ENCODE assay signal across 23 cellular contexts in genomic region chr6:86629123-86629522, GRCh38.
DNase-seq lines count a peak whose midpoint lies in the region; ATAC-seq, FAIRE-seq and TF ChIP-seq lines count a peak whose summit lies in the region.
"Had no signal": no experiment of that assay in that cellular context is flagged by ENCODE, and none has a peak within 500 bp of the region (broad histone marks: within the 10 kb centered on the region; RNA-seq: fewer than 3 reads in every experiment).

No MANE protein-coding gene starts in this region.

- H3K4me3 ChIP-seq in HCT116 (replicated peaks in 1 of 2; ENCODE audit: low read depth in 1 of 2, low read length in 2 of 2) = no peak overlapping the region
- H3K4me3 ChIP-seq: A549; BLaER1 treated with 17β-estradiol and CSF1 and Interleukin-3, amounts not matched to agents 10 nM and 100 nM had no signal

- peak overlapping the region; percentile 65 for H3K27ac Mint-ChIP-seq in activated naive CD4-positive, alpha-beta T cell treated with anti-CD3 and anti-CD28 coated beads, Interleukin-2, amount 50 U/mL, for 24 hours
- no peak overlapping the region for H3K27ac Mint-ChIP-seq in activated naive CD4-positive, alpha-beta T cell treated with anti-CD3 and anti-CD28 coated beads, Interleukin-2, amount 50 U/mL, for 72 hours
- H3K27ac Mint-ChIP-seq in activated CD4-positive, alpha-beta memory T cell treated with anti-CD3 and anti-CD28 coated beads for 36 hours = no peak overlapping the region
- H3K27ac Mint-ChIP-seq: B cell; CD4-positive, alpha-beta T cell; CD8-positive, alpha-beta T cell had no signal

- H3K4me2 ChIP-seq in HCT116 (ENCODE audit: low read length) = no peak overlapping the region
- H3K4me2 ChIP-seq: A549; BLaER1 treated with 17β-estradiol and CSF1 and Interleukin-3, amounts not matched to agents 10 nM and 100 nM had no signal

- TF ChIP-seq EP300 in Ishikawa (IDR thresholded peaks at IDR 0.05; ENCODE audit: borderline replicate concordance) = no peak

- no peak overlapping the region for H3K4me3 Mint-ChIP-seq in activated naive CD4-positive, alpha-beta T cell treated with anti-CD3 and anti-CD28 coated beads, Interleukin-2, amount 50 U/mL, for 24 hours
- no peak overlapping the region for H3K4me3 Mint-ChIP-seq in activated CD4-positive, alpha-beta memory T cell treated with anti-CD3 and anti-CD28 coated beads for 36 hours
- H3K4me3 Mint-ChIP-seq: B cell; CD4-positive, alpha-beta T cell; CD8-positive, alpha-beta T cell had no signal

- H3K4me1 ChIP-seq in HCT116 (ENCODE audit: control insufficient read depth in 1 of 2, insufficient read depth in 2 of 2, low read length in 2 of 2) = no peaks in the 10 kb centered on the region
- H3K4me1 ChIP-seq: A549; BLaER1 treated with 17β-estradiol and CSF1 and Interleukin-3, amounts not matched to agents 10 nM and 100 nM; Caco-2 had no signal

- H3K9ac ChIP-seq in HCT116 (ENCODE audit: low read length) = no peak overlapping the region
- H3K9ac ChIP-seq: BLaER1 treated with 17β-estradiol and CSF1 and Interleukin-3, amounts not matched to agents 10 nM and 100 nM had no signal

- DNase-seq in activated naive CD4-positive, alpha-beta T cell treated with anti-CD3 and anti-CD28 coated beads, Interleukin-2, amount 50 U/mL, for 72 hours (ENCODE audit: low spot score in 2 of 2) = no peak
- DNase-seq in HCT116 (ENCODE audit: low read depth, low spot score) (no peak), GM12891 (ENCODE audit: insufficient read length, low spot score) (no peak)
- no peak for DNase-seq in stimulated activated CD4-positive, alpha-beta T cell treated with anti-CD3 and anti-CD28 coated beads, Interleukin-2, amount 100 ng/mL, for 24 hours
- no peak for DNase-seq in activated CD4-positive, alpha-beta memory T cell treated with anti-CD3 and anti-CD28 coated beads for 36 hours
- DNase-seq: AML-193; Caco-2; Calu3; CD4-positive, alpha-beta T cell; CD8-positive, alpha-beta T cell; DMS79 treated with DMSO at 0.1 percent for 48 hours; GF-D8 had no signal

- ATAC-seq in activated naive CD4-positive, alpha-beta T cell treated with anti-CD3 and anti-CD28 coated beads, Interleukin-2, amount 50 U/mL, for 72 hours = no peak
- ATAC-seq in HCT116 = no peak
- ATAC-seq: A549; CD8-positive, alpha-beta T cell had no signal

- TF ChIP-seq RAD21 in HCT116 (IDR thresholded peaks at IDR 0.05; ENCODE audit: low read depth) (no peak), Ishikawa (IDR thresholded peaks at IDR 0.05; ENCODE audit: low read depth) (no peak)

- TF ChIP-seq POLR2A in HCT116 (IDR thresholded peaks at IDR 0.05; ENCODE audit: borderline replicate concordance, extremely low read depth, insufficient read depth, insufficient read length) (no peak), GM12891 (IDR thresholded peaks at IDR 0.05; ENCODE audit: low read depth, low read length) (no peak)

- H3K36me3 Mint-ChIP-seq in activated naive CD4-positive, alpha-beta T cell treated with anti-CD3 and anti-CD28 coated beads, Interleukin-2, amount 50 U/mL, for 24 hours = no peaks in the 10 kb centered on the region
- H3K36me3 Mint-ChIP-seq in activated naive CD4-positive, alpha-beta T cell treated with anti-CD3 and anti-CD28 coated beads, Interleukin-2, amount 50 U/mL, for 72 hours = no peaks in the 10 kb centered on the region
- no peaks in the 10 kb centered on the region for H3K36me3 Mint-ChIP-seq in activated CD4-positive, alpha-beta memory T cell treated with anti-CD3 and anti-CD28 coated beads for 36 hours
- H3K36me3 Mint-ChIP-seq: CD8-positive, alpha-beta T cell had no signal

- no peak for FAIRE-seq in GM12891 (lab: Jason Lieb, UNC)
- FAIRE-seq: A549, D721Med, G401.6, GM12892, GM18507 had no signal

- RAD21 ChIA-PET in HCT116 (lab: Charles Lee; ENCODE audit: low non-redundant PET in 1 of 2, low total read pairs in 2 of 2, uncharacterized antibody in 2 of 2, unreplicated experiment in 2 of 2) = no interaction called here

- no peaks in the 10 kb centered on the region for H3K36me3 ChIP-seq in HCT116 (ENCODE audit: control insufficient read depth in 1 of 2, insufficient read depth in 2 of 2, low read length in 2 of 2)
- H3K36me3 ChIP-seq: BLaER1 treated with 17β-estradiol and CSF1 and Interleukin-3, amounts not matched to agents 10 nM and 100 nM had no signal

- no peaks in the 10 kb centered on the region for H3K27me3 ChIP-seq in HCT116 (ENCODE audit: insufficient read depth, low read length)
- H3K27me3 ChIP-seq: BLaER1 treated with 17β-estradiol and CSF1 and Interleukin-3, amounts not matched to agents 10 nM and 100 nM had no signal

- no peaks in the 10 kb centered on the region for H4K20me1 ChIP-seq in HCT116 (ENCODE audit: insufficient read depth)
- H4K20me1 ChIP-seq: BLaER1 treated with 17β-estradiol and CSF1 and Interleukin-3, amounts not matched to agents 10 nM and 100 nM had no signal

- POLR2A ChIA-PET in HCT116 (lab: Charles Lee) = no interaction called here
- POLR2A ChIA-PET in activated CD4-positive, alpha-beta memory T cell treated with anti-CD3 and anti-CD28 coated beads for 36 hours (lab: Charles Lee) = no interaction called here

- intact Hi-C loops in HCT116 (cut with micrococcal nuclease) = no loop called here
- intact Hi-C loops in activated CD4-positive, alpha-beta memory T cell treated with anti-CD3 and anti-CD28 coated beads for 36 hours (cut with micrococcal nuclease) = no loop called here

- no peaks in the 10 kb centered on the region for H3K9me3 ChIP-seq in HCT116 (ENCODE audit: control insufficient read depth in 1 of 2, insufficient read depth in 1 of 2, low read depth in 1 of 2, low read length in 2 of 2)
- H3K9me3 ChIP-seq: A549; BLaER1 treated with 17β-estradiol and CSF1 and Interleukin-3, amounts not matched to agents 10 nM and 100 nM; Caco-2 had no signal

- CTCF ChIA-PET in HCT116 (lab: Charles Lee) = no interaction called here
- CTCF ChIA-PET in activated CD4-positive, alpha-beta memory T cell treated with anti-CD3 and anti-CD28 coated beads for 36 hours (lab: Charles Lee) = no interaction called here

- no peaks in the 10 kb centered on the region for H3K9me2 ChIP-seq in HCT116 (ENCODE audit: insufficient read depth)

- no peak overlapping the region for H3K27ac ChIP-seq in HCT116 (ENCODE audit: low read depth, low read length)
- H3K27ac ChIP-seq: 22Rv1; A549; BLaER1 treated with 17β-estradiol and CSF1 and Interleukin-3, amounts not matched to agents 10 nM and 100 nM; C4-2B had no signal

- H3K4me1 Mint-ChIP-seq in activated naive CD4-positive, alpha-beta T cell treated with anti-CD3 and anti-CD28 coated beads, Interleukin-2, amount 50 U/mL, for 24 hours = no peaks in the 10 kb centered on the region
- no peaks in the 10 kb centered on the region for H3K4me1 Mint-ChIP-seq in activated CD4-positive, alpha-beta memory T cell treated with anti-CD3 and anti-CD28 coated beads for 36 hours (ENCODE audit: low read depth)
- H3K4me1 Mint-ChIP-seq: B cell had no signal

- no peaks in the 10 kb centered on the region for H3K79me2 ChIP-seq in HCT116 (ENCODE audit: insufficient read depth, low read length)

- no peak overlapping the region for H2AFZ ChIP-seq in HCT116 (ENCODE audit: low read depth, low read length, poor library complexity, severe bottlenecking)

- no peak for TF ChIP-seq CTCF in HCT116 (IDR thresholded peaks at IDR 0.05 in 2 of 3, conservative IDR thresholded peaks at IDR 0.05 in 1 of 3; ENCODE audit: borderline replicate concordance in 1 of 3, insufficient read depth in 1 of 3, low read depth in 2 of 3, low read length in 2 of 3)

- H3K9me3 Mint-ChIP-seq in activated naive CD4-positive, alpha-beta T cell treated with anti-CD3 and anti-CD28 coated beads, Interleukin-2, amount 50 U/mL, for 24 hours = peaks cover 13% of the 10 kb centered on the region
- H3K9me3 Mint-ChIP-seq in activated naive CD4-positive, alpha-beta T cell treated with anti-CD3 and anti-CD28 coated beads, Interleukin-2, amount 50 U/mL, for 72 hours = peaks cover 0 to 3% of the 10 kb centered on the region in 2 donors
- peaks cover 3% of the 10 kb centered on the region for H3K9me3 Mint-ChIP-seq in activated CD4-positive, alpha-beta memory T cell treated with anti-CD3 and anti-CD28 coated beads for 36 hours

- BruUV-seq in HCT116 (replicated peaks; lab: Mats Ljungman, UMichigan) = no TSS peak

- H3K27me3 Mint-ChIP-seq in activated naive CD4-positive, alpha-beta T cell treated with anti-CD3 and anti-CD28 coated beads, Interleukin-2, amount 50 U/mL, for 24 hours = no peaks in the 10 kb centered on the region
- H3K27me3 Mint-ChIP-seq in activated CD4-positive, alpha-beta memory T cell treated with anti-CD3 and anti-CD28 coated beads for 36 hours = no peaks in the 10 kb centered on the region
- H3K27me3 Mint-ChIP-seq: B cell; CD4-positive, alpha-beta T cell had no signal

TF ChIP-seq in HCT116, 20 proteins besides CTCF, POLR2A, EP300 and RAD21 (continues in another document):
- no peak for TF ChIP-seq ZNF274 (IDR thresholded peaks at IDR 0.05; ENCODE audit: low read depth, low read length)

TF ChIP-seq in Ishikawa, 13 proteins besides CTCF, POLR2A, EP300 and RAD21 (continues in another document):
- no peak for TF ChIP-seq MAX (IDR thresholded peaks at IDR 0.05)

TF ChIP-seq in GM12891, 5 proteins besides CTCF, POLR2A, EP300 and RAD21:
- no peak for TF ChIP-seq SPI1 (IDR thresholded peaks at IDR 0.05; ENCODE audit: low read depth, low read length)
- TF ChIP-seq POLR2AphosphoS5 (IDR thresholded peaks at IDR 0.05; ENCODE audit: low read depth, low read length) = no peak
- TF ChIP-seq PAX5 (IDR thresholded peaks at IDR 0.05; ENCODE audit: insufficient read depth, low read length, severe bottlenecking) = no peak
- no peak for TF ChIP-seq POU2F2 (IDR thresholded peaks at IDR 0.05; ENCODE audit: low read depth, low read length)
- no peak for TF ChIP-seq TAF1 (IDR thresholded peaks at IDR 0.05; ENCODE audit: low read depth, low read length)
